In the genomic region with DNA sequence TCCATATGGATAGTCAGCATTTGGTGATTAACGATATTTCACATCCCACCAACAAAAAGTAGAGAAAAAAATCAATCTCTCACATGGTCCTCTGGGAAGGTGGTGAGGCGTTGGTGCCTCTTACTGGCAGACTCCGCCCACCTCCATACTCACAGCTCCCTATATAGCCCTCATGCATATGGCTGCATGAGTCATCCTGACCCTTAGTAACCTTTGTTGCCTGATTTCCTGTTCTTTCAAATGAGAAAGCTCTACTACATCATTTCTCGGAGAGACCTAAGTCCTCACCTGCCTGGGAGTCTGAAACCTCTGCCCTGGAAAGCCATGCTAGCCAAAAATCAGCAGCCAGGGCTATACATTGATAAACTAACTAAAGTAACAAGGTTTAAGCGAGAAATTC, we compare ENCODE assay signal across 8 cellular contexts. TPM values are rescaled to one million over a fixed set of nuclear protein-coding genes. Genes with fewer than 3 reads are reported as not detected.
DNase-seq lines count a peak whose midpoint lies in the region; ATAC-seq and TF ChIP-seq lines count a peak whose summit lies in the region.

No MANE protein-coding gene starts in this region.

- no peak overlapping the region for H2BK120ac ChIP-seq in trophoblast cell (ENCODE audit: insufficient read depth, low read length, poor library complexity)

- H3K23ac ChIP-seq in trophoblast cell (ENCODE audit: low read length), result no peak overlapping the region

- H3K9me3 ChIP-seq in CD8-positive, alpha-beta T cell (ENCODE audit: low read length), result no peaks in the 10 kb centered on the region
- H3K9me3 ChIP-seq in trophoblast cell (ENCODE audit: insufficient read depth, low read depth, low read length) (no peaks in the 10 kb centered on the region), prostate gland (no peaks in the 10 kb centered on the region)

- intact Hi-C loops in CD8-positive, alpha-beta T cell (cut with DNase I, micrococcal nuclease), result loop anchor here in 1 of 2 experiments (10.0 kb wide), 1 partner anchor 866 kb away; the partner anchor contains the start of gene SMC2
- intact Hi-C loops in prostate gland (cut with DNase I), result no loop called here

- no peak overlapping the region for H2AK5ac ChIP-seq in trophoblast cell (ENCODE audit: low read length)

- no peak overlapping the region for H2AFZ ChIP-seq in trophoblast cell (ENCODE audit: insufficient read depth, low read length, poor library complexity)

- peak in 4 of 7 experiments; percentile 4 to 55 (median 24) for DNase-seq in CD8-positive, alpha-beta T cell
- DNase-seq in HUDEP-2 (lab: John Stamatoyannopoulos, UW; ENCODE audit: unreplicated experiment in 76 of 76) (peak in 40 of 76 experiments; percentile 5 to 71 (median 34)), T follicular helper cell (ENCODE audit: low read depth) (peak; percentile 40), brain microvascular endothelial cell (peak; percentile 57), trophoblast cell (peak; percentile 90 to 95), prostate gland (ENCODE audit: low spot score) (no peak)

- H4K91ac ChIP-seq in trophoblast cell (ENCODE audit: low read depth, low read length), result no peak overlapping the region

- H3K36me3 Mint-ChIP-seq in CD8-positive, alpha-beta T cell, result no peaks in the 10 kb centered on the region

- peaks cover 3% of the 10 kb centered on the region for H3K4me1 ChIP-seq in CD8-positive, alpha-beta T cell (ENCODE audit: insufficient read depth, low read length)
- peaks cover 0 to 2% of the 10 kb centered on the region in 2 experiments for H3K4me1 ChIP-seq in trophoblast cell (ENCODE audit: control insufficient read depth in 1 of 2, insufficient read depth in 2 of 2, low read length in 2 of 2)
- no peaks in the 10 kb centered on the region for H3K4me1 ChIP-seq in prostate gland (replicated peaks)

- no peak overlapping the region for H3K18ac ChIP-seq in trophoblast cell (ENCODE audit: low read length)

- no peak overlapping the region for H3K4me3 ChIP-seq in CD8-positive, alpha-beta T cell (ENCODE audit: low read depth, low read length)
- H3K4me3 ChIP-seq in brain microvascular endothelial cell (ENCODE audit: low read depth, low read length) (no peak overlapping the region), trophoblast cell (ENCODE audit: low read depth, low read length) (no peak overlapping the region), prostate gland (no peak overlapping the region)

- H3K79me1 ChIP-seq in trophoblast cell (ENCODE audit: low read length), result no peaks in the 10 kb centered on the region

- CTCF ChIA-PET in CD8-positive, alpha-beta T cell (lab: Charles Lee), result interaction anchor here (0.8 kb wide), 1 partner anchor 454 kb away, joined by 3 read pairs; no protein-coding TSS in a partner anchor

- peaks cover 19% of the 10 kb centered on the region for H3K4me1 Mint-ChIP-seq in CD8-positive, alpha-beta T cell (ENCODE audit: low read depth)

- H3K36me3 ChIP-seq in CD8-positive, alpha-beta T cell (ENCODE audit: insufficient read depth, low read length), result no peaks in the 10 kb centered on the region
- H3K36me3 ChIP-seq in brain microvascular endothelial cell (replicated peaks) (no peaks in the 10 kb centered on the region), trophoblast cell (ENCODE audit: control insufficient read depth in 1 of 2, insufficient read depth in 2 of 2, low read length in 2 of 2) (no peaks in the 10 kb centered on the region), prostate gland (no peaks in the 10 kb centered on the region)

- H3K14ac ChIP-seq in trophoblast cell (ENCODE audit: low read length), result no peak overlapping the region

- POLR2A ChIA-PET in CD8-positive, alpha-beta T cell (lab: Charles Lee), result no interaction called here

- H4K12ac ChIP-seq in trophoblast cell (ENCODE audit: low read depth, low read length), result no peak overlapping the region

- no peak overlapping the region for H2BK5ac ChIP-seq in trophoblast cell (ENCODE audit: low read depth, low read length, poor library complexity)

- peak; percentile 99 for ATAC-seq in CD8-positive, alpha-beta T cell
- ATAC-seq in GM21447 (IDR thresholded peaks at IDR 0.05; ENCODE audit: unreplicated experiment) (peak; percentile 95), HG02938 (IDR thresholded peaks at IDR 0.05; ENCODE audit: unreplicated experiment) (no peak)

- H3K9me3 Mint-ChIP-seq in CD8-positive, alpha-beta T cell, result no peaks in the 10 kb centered on the region

- no peak for TF ChIP-seq CTCF in CD8-positive, alpha-beta T cell (IDR thresholded peaks at IDR 0.05)
- TF ChIP-seq CTCF in brain microvascular endothelial cell (IDR thresholded peaks at IDR 0.05; ENCODE audit: low read depth, low read length, missing control alignments) (no peak), prostate gland (IDR thresholded peaks at IDR 0.05) (no peak)

- H3K79me2 ChIP-seq in trophoblast cell (ENCODE audit: control insufficient read depth, insufficient read depth, low read length, poor library complexity), result no peaks in the 10 kb centered on the region

- no peak overlapping the region for H3K27ac Mint-ChIP-seq in CD8-positive, alpha-beta T cell

- H3K27ac ChIP-seq in CD8-positive, alpha-beta T cell (ENCODE audit: low read depth, low read length), result no peak overlapping the region
- H3K27ac ChIP-seq in brain microvascular endothelial cell (no peak overlapping the region), trophoblast cell (ENCODE audit: low read depth, low read length) (no peak overlapping the region), prostate gland (no peak overlapping the region)

- H3K4ac ChIP-seq in trophoblast cell (ENCODE audit: low read depth, low read length), result no peak overlapping the region

- H4K8ac ChIP-seq in trophoblast cell (ENCODE audit: low read depth, low read length), result no peak overlapping the region

- no peak overlapping the region for H2BK12ac ChIP-seq in trophoblast cell (ENCODE audit: low read length)

- H3K4me3 Mint-ChIP-seq in CD8-positive, alpha-beta T cell, result no peak overlapping the region

- no CpG with 5 or more reads among the region's 5 CpGs for WGBS in trophoblast cell (ENCODE audit: extremely low coverage, insufficient coverage, insufficient read length)
- WGBS in prostate gland, result 76% methylated on average over 5 of the region's 5 CpGs

- in situ Hi-C loops in brain microvascular endothelial cell (cut with HindIII; ENCODE audit: low pct_ligation_motif_present, low sequenced_read_pairs), result no loop called here

- no peak overlapping the region for H3K9ac ChIP-seq in trophoblast cell (ENCODE audit: low read length)

- H3K27me3 ChIP-seq in CD8-positive, alpha-beta T cell (ENCODE audit: insufficient read depth, low read length), result no peaks in the 10 kb centered on the region
- H3K27me3 ChIP-seq in brain microvascular endothelial cell (replicated peaks) (no peaks in the 10 kb centered on the region), trophoblast cell (ENCODE audit: insufficient read depth, low read length) (no peaks in the 10 kb centered on the region), prostate gland (replicated peaks; ENCODE audit: insufficient read depth) (no peaks in the 10 kb centered on the region)

- no peak for TF ChIP-seq POLR2A in prostate gland (IDR thresholded peaks at IDR 0.05)

- H3K4me2 ChIP-seq in trophoblast cell (ENCODE audit: low read length), result no peak overlapping the region

- no peaks in the 10 kb centered on the region for H3K27me3 Mint-ChIP-seq in CD8-positive, alpha-beta T cell (ENCODE audit: low read depth)

RNA-seq across cellular contexts. Expression of gene ABCA1, which starts 33.3 kb away (rescaled TPM):
- 10 to 100 TPM; 11.2 to 11.4 TPM for total RNA-seq in CD8-positive, alpha-beta T cell
- polyA plus RNA-seq in trophoblast cell (2013), result 4.9 and 5.1 TPM in 2 replicates
- total RNA-seq in prostate gland, result 10 to 100 TPM; 11.0 to 63.7 TPM
